ENCODE assay signal across 26 cellular contexts in the genomic region with DNA sequence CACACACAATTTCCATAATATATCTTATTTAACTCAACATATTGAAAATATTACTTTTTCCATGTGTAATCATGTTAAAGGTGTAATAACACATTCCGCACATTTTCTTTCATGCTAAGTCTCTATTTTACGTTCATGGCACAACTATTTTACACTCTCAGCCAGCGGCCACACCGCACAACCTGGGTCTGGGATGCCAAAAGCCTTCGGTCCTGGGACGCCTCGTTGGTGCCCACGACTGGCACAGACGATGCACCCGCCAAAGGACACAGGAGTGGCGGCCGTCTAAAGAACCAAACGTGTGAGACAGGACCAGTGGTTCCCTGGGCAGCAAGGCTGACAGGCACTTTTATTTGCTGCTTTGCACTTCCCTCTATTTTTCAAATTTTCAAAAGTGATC. TPM values are rescaled to one million over a fixed set of nuclear protein-coding genes. Genes with fewer than 3 reads are reported as not detected.
DNase-seq lines count a peak whose midpoint lies in the region; ATAC-seq, FAIRE-seq and TF ChIP-seq lines count a peak whose summit lies in the region.
"Had no signal": no experiment of that assay in that cellular context is flagged by ENCODE, and none has a peak within 500 bp of the region (broad histone marks: within the 10 kb centered on the region; RNA-seq: fewer than 3 reads in every experiment).

No MANE protein-coding gene starts in this region.

- no peak for TF ChIP-seq RAD21 in HepG2 (CRISPR knock-in tag; IDR thresholded peaks at IDR 0.05)

- H3K27ac ChIP-seq in HepG2 (ENCODE audit: extremely low read length, insufficient read depth, low read length) (no peak overlapping the region), right lobe of liver (peak overlapping the region in 1 of 3 donors; percentile 100), osteoblast (ENCODE audit: low read depth, low read length) (no peak overlapping the region)
- H3K27ac ChIP-seq: 22Rv1, BLaER1, GM23248, Peyer's patch, SJSA1 had no signal

- POLR2A ChIA-PET in activated CD4-positive, alpha-beta memory T cell treated with anti-CD3 and anti-CD28 coated beads for 36 hours (lab: Charles Lee): no interaction called here
- POLR2A ChIA-PET in activated CD4-positive, alpha-beta memory T cell treated with anti-CD3 and anti-CD28 coated beads, Interleukin-2, amount 10 ng/mL, durations not matched to agents 7 days and 5 days (lab: Charles Lee): no interaction called here
- POLR2A ChIA-PET in HepG2 (lab: Yijun Ruan, JAX): interaction anchor here (1.2 to 3.7 kb wide), 2 partner anchors 25 to 61 kb away, joined by 3 to 33 read pairs; a partner anchor contains a TSS

- no peak overlapping the region for H3K9ac ChIP-seq in HepG2 (ENCODE audit: insufficient read depth, low read depth, low read length)
- H3K9ac ChIP-seq: BLaER1, GM23248 had no signal

- H3K9me3 ChIP-seq in HepG2 (ENCODE audit: low read length) (no peaks in the 10 kb centered on the region), right lobe of liver (no peaks in the 10 kb centered on the region), osteoblast (ENCODE audit: low read depth, low read length) (no peaks in the 10 kb centered on the region)
- H3K9me3 ChIP-seq: BLaER1, Caco-2, HAP-1, Peyer's patch, SJSA1 had no signal

- peaks cover 11 to 31% of the 10 kb centered on the region in 2 experiments; a peak in 3 of 5 replicates for H3K36me3 ChIP-seq in HepG2 (replicated peaks in 1 of 2; ENCODE audit: control insufficient read depth in 1 of 2, insufficient read depth in 2 of 2, low read length in 2 of 2)
- peaks cover 0 to 11% (median 0%) of the 10 kb centered on the region in 4 donors for H3K36me3 ChIP-seq in right lobe of liver
- no peaks in the 10 kb centered on the region for H3K36me3 ChIP-seq in osteoblast (ENCODE audit: insufficient read depth, low read length)
- H3K36me3 ChIP-seq: BLaER1, HAP-1, Peyer's patch, SJSA1 had no signal

- H2AFZ ChIP-seq in HepG2 (ENCODE audit: low read length) (no peak overlapping the region), osteoblast (ENCODE audit: low read length) (no peak overlapping the region)
- H2AFZ ChIP-seq: GM23248 had no signal

- TF ChIP-seq EP300 in HepG2 (IDR thresholded peaks at IDR 0.05; ENCODE audit: low read depth in 2 of 2, low read length in 2 of 2) (no peak), HepG2 (CRISPR knock-in tag; IDR thresholded peaks at IDR 0.05; ENCODE audit: borderline replicate concordance) (no peak)

- BruUV-seq in HepG2 (replicated peaks; lab: Mats Ljungman, UMichigan): no TSS peak

- no peak overlapping the region for H3K4me3 Mint-ChIP-seq in activated CD4-positive, alpha-beta memory T cell treated with anti-CD3 and anti-CD28 coated beads for 36 hours
- H3K4me3 Mint-ChIP-seq in activated CD4-positive, alpha-beta memory T cell treated with anti-CD3 and anti-CD28 coated beads, Interleukin-2, amount 10 ng/mL, durations not matched to agents 7 days and 5 days: no peak overlapping the region
- H3K4me3 Mint-ChIP-seq: CD4-positive, alpha-beta T cell; IgD-negative memory B cell had no signal

- peaks cover 47% of the 10 kb centered on the region for H3K4me1 ChIP-seq in HepG2 (ENCODE audit: insufficient read depth, low read length)
- H3K4me1 ChIP-seq in right lobe of liver: peaks cover 0 to 9% (median 5%) of the 10 kb centered on the region in 4 donors
- H3K4me1 ChIP-seq in osteoblast (ENCODE audit: insufficient read depth, low read length): peaks cover 14% of the 10 kb centered on the region

- CTCF ChIA-PET in activated CD4-positive, alpha-beta memory T cell treated with anti-CD3 and anti-CD28 coated beads for 36 hours (lab: Charles Lee): no interaction called here
- CTCF ChIA-PET in activated CD4-positive, alpha-beta memory T cell treated with anti-CD3 and anti-CD28 coated beads, Interleukin-2, amount 10 ng/mL, durations not matched to agents 7 days and 5 days (lab: Charles Lee): no interaction called here
- CTCF ChIA-PET in HepG2 (lab: Yijun Ruan, JAX; ENCODE audit: low intra/inter-chr PET ratio, low total read pairs): no interaction called here

- H3K36me3 Mint-ChIP-seq in activated CD4-positive, alpha-beta memory T cell treated with anti-CD3 and anti-CD28 coated beads for 36 hours: peaks cover 3% of the 10 kb centered on the region
- H3K36me3 Mint-ChIP-seq in activated CD4-positive, alpha-beta memory T cell treated with anti-CD3 and anti-CD28 coated beads, Interleukin-2, amount 10 ng/mL, durations not matched to agents 7 days and 5 days (ENCODE audit: low read depth): no peaks in the 10 kb centered on the region
- H3K36me3 Mint-ChIP-seq: IgD-negative memory B cell had no signal

- H3K4me3 ChIP-seq in HepG2 (replicated peaks in 1 of 3; ENCODE audit: insufficient read depth in 1 of 3, low read depth in 2 of 3, low read length in 3 of 3) (no peak overlapping the region), right lobe of liver (no peak overlapping the region), osteoblast (ENCODE audit: insufficient read depth, low read length) (no peak overlapping the region)
- H3K4me3 ChIP-seq: BLaER1, GM12878, GM23248, HAP-1, Peyer's patch, SJSA1 had no signal

- peaks cover 2% of the 10 kb centered on the region for H3K27me3 Mint-ChIP-seq in activated CD4-positive, alpha-beta memory T cell treated with anti-CD3 and anti-CD28 coated beads for 36 hours
- peaks cover 14% of the 10 kb centered on the region for H3K27me3 Mint-ChIP-seq in activated CD4-positive, alpha-beta memory T cell treated with anti-CD3 and anti-CD28 coated beads, Interleukin-2, amount 10 ng/mL, durations not matched to agents 7 days and 5 days
- H3K27me3 Mint-ChIP-seq: CD4-positive, alpha-beta T cell had no signal

- intact Hi-C loops in activated CD4-positive, alpha-beta memory T cell treated with anti-CD3 and anti-CD28 coated beads for 36 hours (cut with micrococcal nuclease): no loop called here
- intact Hi-C loops in HepG2 (cut with micrococcal nuclease; ENCODE audit: unreplicated experiment) (loop anchor here (5.0 kb wide), 1 partner anchor 456 kb away; a partner anchor contains a TSS), right lobe of liver (cut with DNase I) (no loop called here)

- H4K20me1 ChIP-seq in HepG2 (ENCODE audit: insufficient read depth, low read length) (no peaks in the 10 kb centered on the region), osteoblast (ENCODE audit: insufficient read depth, low read length) (no peaks in the 10 kb centered on the region)
- H4K20me1 ChIP-seq: BLaER1 had no signal

- TF ChIP-seq POLR2A in HepG2 (IDR thresholded peaks at IDR 0.05; ENCODE audit: insufficient read depth in 1 of 2, low read depth in 2 of 2, low read length in 2 of 2): no peak
- no peak for TF ChIP-seq POLR2A in right lobe of liver (IDR thresholded peaks at IDR 0.05)

- DNase-seq in activated CD4-positive, alpha-beta memory T cell treated with anti-CD3 and anti-CD28 coated beads for 36 hours: peak; percentile 1
- DNase-seq in activated CD4-positive, alpha-beta memory T cell treated with anti-CD3 and anti-CD28 coated beads, Interleukin-2, amount 10 ng/mL, durations not matched to agents 7 days and 5 days: no peak
- DNase-seq in HepG2 (ENCODE audit: low spot score) (no peak), right lobe of liver (no peak), osteoblast (ENCODE audit: insufficient read length, low spot score, missing footprints) (peak; percentile 23), HuH-7 (ENCODE audit: low spot score) (no peak), GM19238 (ENCODE audit: insufficient read length, low spot score) (no peak)
- no peak for DNase-seq in activated CD4-positive, alpha-beta T cell treated with anti-CD3 and anti-CD28 coated beads for 48 hours
- DNase-seq: ACHN; Caco-2; CD4-positive, alpha-beta T cell; DND-41; GM23248; NCI-H1105 treated with DMSO at 0.1 percent for 48 hours; NCI-H2029 treated with DMSO at 0.1 percent for 48 hours; NCI-H345; NCI-H524; NCI-H774; Peyer's patch had no signal

- peaks cover 31% of the 10 kb centered on the region for H3K79me2 ChIP-seq in HepG2 (ENCODE audit: insufficient read depth, low read length)
- H3K79me2 ChIP-seq in osteoblast (ENCODE audit: insufficient read depth, low read length): no peaks in the 10 kb centered on the region

- in situ Hi-C loops in HepG2 (cut with HindIII; ENCODE audit: extremely low pct_ligation_motif_present, low pct_unique_long_range_greater_than_20kb): no loop called here

- no peak overlapping the region for H3K4me2 ChIP-seq in HepG2 (ENCODE audit: low read depth, low read length)
- H3K4me2 ChIP-seq in osteoblast (ENCODE audit: insufficient read depth, low read length): no peak overlapping the region
- H3K4me2 ChIP-seq: BLaER1 had no signal

- WGBS in HepG2 (ENCODE audit: low lambda C conversion rate): over 99% methylated on average over 13 of the region's 13 CpGs
- WGBS in right lobe of liver (ENCODE audit: insufficient coverage, low coverage, low lambda C conversion rate, missing lambda C conversion rate): 89% methylated on average over 13 of the region's 13 CpGs

- FAIRE-seq in HepG2 (lab: Jason Lieb, UNC): no peak
- FAIRE-seq: GM12878, HTR-8/SVneo had no signal

- peaks cover 8% of the 10 kb centered on the region for H3K9me3 Mint-ChIP-seq in activated CD4-positive, alpha-beta memory T cell treated with anti-CD3 and anti-CD28 coated beads for 36 hours
- H3K9me3 Mint-ChIP-seq in activated CD4-positive, alpha-beta memory T cell treated with anti-CD3 and anti-CD28 coated beads, Interleukin-2, amount 10 ng/mL, durations not matched to agents 7 days and 5 days: peaks cover 4% of the 10 kb centered on the region
- H3K9me3 Mint-ChIP-seq: CD4-positive, alpha-beta T cell had no signal

- H3K27me3 ChIP-seq in HepG2 (ENCODE audit: control insufficient read depth in 1 of 2, insufficient read depth in 2 of 2, low read length in 2 of 2) (no peaks in the 10 kb centered on the region), right lobe of liver (no peaks in the 10 kb centered on the region), osteoblast (ENCODE audit: insufficient read depth, low read length) (peaks cover 3% of the 10 kb centered on the region)
- H3K27me3 ChIP-seq: Peyer's patch, SJSA1 had no signal

- peaks cover 19% of the 10 kb centered on the region for H3K4me1 Mint-ChIP-seq in activated CD4-positive, alpha-beta memory T cell treated with anti-CD3 and anti-CD28 coated beads for 36 hours (ENCODE audit: low read depth)
- H3K4me1 Mint-ChIP-seq in activated CD4-positive, alpha-beta memory T cell treated with anti-CD3 and anti-CD28 coated beads, Interleukin-2, amount 10 ng/mL, durations not matched to agents 7 days and 5 days: peaks cover 15% of the 10 kb centered on the region

- no peak for ATAC-seq in HepG2
- no peak for ATAC-seq in right lobe of liver
- ATAC-seq: GM12878 had no signal

- TF ChIP-seq CTCF in HepG2 (CRISPR knock-in tag; IDR thresholded peaks at IDR 0.05) (no peak), right lobe of liver (IDR thresholded peaks at IDR 0.05) (no peak), osteoblast (IDR thresholded peaks at IDR 0.05; ENCODE audit: extremely low read depth, low read depth, low read length) (no peak)

- H3K27ac Mint-ChIP-seq in activated CD4-positive, alpha-beta memory T cell treated with anti-CD3 and anti-CD28 coated beads for 36 hours: no peak overlapping the region
- no peak overlapping the region for H3K27ac Mint-ChIP-seq in activated CD4-positive, alpha-beta memory T cell treated with anti-CD3 and anti-CD28 coated beads, Interleukin-2, amount 10 ng/mL, durations not matched to agents 7 days and 5 days
- H3K27ac Mint-ChIP-seq: CD4-positive, alpha-beta T cell; IgD-negative memory B cell had no signal

RNA-seq across cellular contexts. Expression of a gene that starts 10.0 kb away (rescaled TPM):
- total RNA-seq in activated CD4-positive, alpha-beta memory T cell treated with anti-CD3 and anti-CD28 coated beads for 36 hours: not detected
- not detected for total RNA-seq in activated CD4-positive, alpha-beta memory T cell treated with anti-CD3 and anti-CD28 coated beads, Interleukin-2, amount 10 ng/mL, durations not matched to agents 7 days and 5 days
- total RNA-seq in HepG2 (2016; rRNA removed; fragmentation: Illumina TruSeq; extraction: Trizol): 2.1 and 5.6 TPM in 2 replicates
- total RNA-seq in HepG2 (2016; cell fraction: cytosol; rRNA removed; fragmentation: Illumina TruSeq; extraction: Trizol; ENCODE audit: low read depth): 0.20 and 0.35 TPM in 2 replicates
- total RNA-seq in HepG2 (2016; cell fraction: insoluble cytoplasmic fraction; rRNA removed; fragmentation: Illumina TruSeq; extraction: Trizol): 1.9 and 5.3 TPM in 2 replicates
- total RNA-seq in HepG2 (2016; cell fraction: membrane; rRNA removed; fragmentation: Illumina TruSeq; extraction: Trizol): 0.62 and 0.93 TPM in 2 replicates
- 3.0 and 4.0 TPM in 2 replicates for total RNA-seq in HepG2 (2016; cell fraction: nucleus; rRNA removed; fragmentation: Illumina TruSeq; extraction: Trizol)
- polyA plus RNA-seq in HepG2 (2011; rRNA removed): 22.5 and 26.1 TPM in 2 replicates
- 14.4 and 16.0 TPM in 2 replicates for polyA plus RNA-seq in HepG2 (2011; cell fraction: cytosol; rRNA removed)
- polyA plus RNA-seq in HepG2 (2011; cell fraction: nucleus; rRNA removed): 45.5 and 49.7 TPM in 2 replicates
- polyA plus RNA-seq in HepG2 (2012): 12.7 and 14.1 TPM in 2 replicates
- polyA plus RNA-seq in HepG2 (2016; cell fraction: cytosol; fragmentation: Illumina TruSeq; extraction: Trizol; ENCODE audit: low read depth): 0.23 and 0.67 TPM in 2 replicates
- polyA plus RNA-seq in HepG2 (2016; cell fraction: insoluble cytoplasmic fraction; fragmentation: Illumina TruSeq; extraction: Trizol; ENCODE audit: low read depth): 1.6 and 2.1 TPM in 2 replicates
- 0.70 and 0.93 TPM in 2 replicates for polyA plus RNA-seq in HepG2 (2016; cell fraction: membrane; fragmentation: Illumina TruSeq; extraction: Trizol; ENCODE audit: low read depth)
- polyA plus RNA-seq in HepG2 (2016; cell fraction: nucleus; fragmentation: Illumina TruSeq; extraction: Trizol; ENCODE audit: insufficient read depth, low read depth): 10.7 and 11.6 TPM in 2 replicates
- polyA minus RNA-seq in HepG2 (2011; rRNA and poly(A)+ RNA removed; ENCODE audit: low replicate concordance): 5.4 TPM in 1 of 2 replicates, not detected in the other
- polyA minus RNA-seq in HepG2 (2011; cell fraction: cytosol; rRNA and poly(A)+ RNA removed): 4.9 and 8.4 TPM in 2 replicates
- polyA minus RNA-seq in HepG2 (2011; cell fraction: nucleus; rRNA and poly(A)+ RNA removed): 3.1 and 4.4 TPM in 2 replicates
- 10 to 100 TPM; 11.2 to 71.2 (median 56.9) TPM for total RNA-seq in right lobe of liver
- not detected in 2 replicates for total RNA-seq in osteoblast
- total RNA-seq: Caco-2; CD4-positive, alpha-beta T cell; GM12878; GM23248; SJSA1 had no signal
- polyA plus RNA-seq: GM23248, IgD-negative memory B cell had no signal

RNA-seq across cellular contexts. Expression of a gene that starts 25.8 kb away (rescaled TPM):
- not detected for total RNA-seq in activated CD4-positive, alpha-beta memory T cell treated with anti-CD3 and anti-CD28 coated beads for 36 hours
- total RNA-seq in activated CD4-positive, alpha-beta memory T cell treated with anti-CD3 and anti-CD28 coated beads, Interleukin-2, amount 10 ng/mL, durations not matched to agents 7 days and 5 days: not detected
- total RNA-seq in HepG2 (2016; rRNA removed; fragmentation: Illumina TruSeq; extraction: Trizol) (19.9 and 58.4 TPM in 2 replicates), right lobe of liver (100 to 1,000 TPM; 108 to 157 (median 132) TPM), osteoblast (0.29 TPM in 1 of 2 replicates, not detected in the other)
- 11.2 and 12.3 TPM in 2 replicates for total RNA-seq in HepG2 (2016; cell fraction: cytosol; rRNA removed; fragmentation: Illumina TruSeq; extraction: Trizol; ENCODE audit: low read depth)
- total RNA-seq in HepG2 (2016; cell fraction: insoluble cytoplasmic fraction; rRNA removed; fragmentation: Illumina TruSeq; extraction: Trizol): 18.9 and 61.6 TPM in 2 replicates
- 12.7 and 13.1 TPM in 2 replicates for total RNA-seq in HepG2 (2016; cell fraction: membrane; rRNA removed; fragmentation: Illumina TruSeq; extraction: Trizol)
- 43.8 and 53.5 TPM in 2 replicates for total RNA-seq in HepG2 (2016; cell fraction: nucleus; rRNA removed; fragmentation: Illumina TruSeq; extraction: Trizol)
- 237 and 317 TPM in 2 replicates for polyA plus RNA-seq in HepG2 (2011; rRNA removed)
- 277 and 280 TPM in 2 replicates for polyA plus RNA-seq in HepG2 (2011; cell fraction: cytosol; rRNA removed)
- polyA plus RNA-seq in HepG2 (2011; cell fraction: nucleus; rRNA removed): 231 and 240 TPM in 2 replicates
- polyA plus RNA-seq in HepG2 (2012): 150 and 219 TPM in 2 replicates
- polyA plus RNA-seq in HepG2 (2016; cell fraction: cytosol; fragmentation: Illumina TruSeq; extraction: Trizol; ENCODE audit: low read depth): 11.6 and 13.0 TPM in 2 replicates
- polyA plus RNA-seq in HepG2 (2016; cell fraction: insoluble cytoplasmic fraction; fragmentation: Illumina TruSeq; extraction: Trizol; ENCODE audit: low read depth): 18.4 and 19.4 TPM in 2 replicates
- 10.3 and 10.6 TPM in 2 replicates for polyA plus RNA-seq in HepG2 (2016; cell fraction: membrane; fragmentation: Illumina TruSeq; extraction: Trizol; ENCODE audit: low read depth)
- polyA plus RNA-seq in HepG2 (2016; cell fraction: nucleus; fragmentation: Illumina TruSeq; extraction: Trizol; ENCODE audit: insufficient read depth, low read depth): 82.4 and 83.6 TPM in 2 replicates
- polyA minus RNA-seq in HepG2 (2011; rRNA and poly(A)+ RNA removed; ENCODE audit: low replicate concordance): 117 TPM in 1 of 2 replicates, not detected in the other
- 61.5 and 79.5 TPM in 2 replicates for polyA minus RNA-seq in HepG2 (2011; cell fraction: cytosol; rRNA and poly(A)+ RNA removed)
- polyA minus RNA-seq in HepG2 (2011; cell fraction: nucleus; rRNA and poly(A)+ RNA removed): 44.3 and 53.6 TPM in 2 replicates
- total RNA-seq: CD4-positive, alpha-beta T cell; GM12878 had no signal
- polyA plus RNA-seq: GM12878, IgD-negative memory B cell had no signal

RNA-seq across cellular contexts. Expression of a gene that starts 42.8 kb away (rescaled TPM):
- total RNA-seq in activated CD4-positive, alpha-beta memory T cell treated with anti-CD3 and anti-CD28 coated beads for 36 hours: under 1 TPM; 0.29 to 0.56 TPM
- not detected for total RNA-seq in activated CD4-positive, alpha-beta memory T cell treated with anti-CD3 and anti-CD28 coated beads, Interleukin-2, amount 10 ng/mL, durations not matched to agents 7 days and 5 days
- total RNA-seq in HepG2 (2016; rRNA removed; fragmentation: Illumina TruSeq; extraction: Trizol) (7.2 and 12.6 TPM in 2 replicates), right lobe of liver (100 to 1,000 TPM in 2 of 6 experiments, 10 to 100 TPM in 4; 42.9 to 147 (median 84.2) TPM), osteoblast (under 0.01 TPM in 1 of 2 replicates, not detected in the other)
- total RNA-seq in HepG2 (2016; cell fraction: cytosol; rRNA removed; fragmentation: Illumina TruSeq; extraction: Trizol; ENCODE audit: low read depth): 0.61 and 0.71 TPM in 2 replicates
- total RNA-seq in HepG2 (2016; cell fraction: insoluble cytoplasmic fraction; rRNA removed; fragmentation: Illumina TruSeq; extraction: Trizol): 6.7 and 12.9 TPM in 2 replicates
- total RNA-seq in HepG2 (2016; cell fraction: membrane; rRNA removed; fragmentation: Illumina TruSeq; extraction: Trizol): 1.9 and 2.2 TPM in 2 replicates
- total RNA-seq in HepG2 (2016; cell fraction: nucleus; rRNA removed; fragmentation: Illumina TruSeq; extraction: Trizol): 10.3 and 10.6 TPM in 2 replicates
- 26.5 and 39.9 TPM in 2 replicates for polyA plus RNA-seq in HepG2 (2011; rRNA removed)
- polyA plus RNA-seq in HepG2 (2011; cell fraction: cytosol; rRNA removed): 21.7 and 26.2 TPM in 2 replicates
- polyA plus RNA-seq in HepG2 (2011; cell fraction: nucleus; rRNA removed): 105 and 121 TPM in 2 replicates
- polyA plus RNA-seq in HepG2 (2012): 45.9 and 52.4 TPM in 2 replicates
- 0.51 and 0.52 TPM in 2 replicates for polyA plus RNA-seq in HepG2 (2016; cell fraction: cytosol; fragmentation: Illumina TruSeq; extraction: Trizol; ENCODE audit: low read depth)
- 7.0 and 7.3 TPM in 2 replicates for polyA plus RNA-seq in HepG2 (2016; cell fraction: insoluble cytoplasmic fraction; fragmentation: Illumina TruSeq; extraction: Trizol; ENCODE audit: low read depth)
- polyA plus RNA-seq in HepG2 (2016; cell fraction: membrane; fragmentation: Illumina TruSeq; extraction: Trizol; ENCODE audit: low read depth): 1.1 and 1.6 TPM in 2 replicates
- 23.6 and 26.7 TPM in 2 replicates for polyA plus RNA-seq in HepG2 (2016; cell fraction: nucleus; fragmentation: Illumina TruSeq; extraction: Trizol; ENCODE audit: insufficient read depth, low read depth)
- polyA minus RNA-seq in HepG2 (2011; rRNA and poly(A)+ RNA removed; ENCODE audit: low replicate concordance): 43.0 TPM in 1 of 2 replicates, not detected in the other
- polyA minus RNA-seq in HepG2 (2011; cell fraction: cytosol; rRNA and poly(A)+ RNA removed): 8.7 and 12.9 TPM in 2 replicates
- polyA minus RNA-seq in HepG2 (2011; cell fraction: nucleus; rRNA and poly(A)+ RNA removed): 14.7 and 15.7 TPM in 2 replicates
- total RNA-seq: CD4-positive, alpha-beta T cell; GM12878; GM23248; SJSA1 had no signal
- polyA plus RNA-seq: GM12878, GM23248, IgD-negative memory B cell had no signal

Comparison
In these comparisons a context has a peak if more than half of its experiments do, and no peak if none do; other contexts are left out.
1. DNase-seq: peak in activated CD4-positive, alpha-beta memory T cell treated with anti-CD3 and anti-CD28 coated beads for 36 hours (single experiment) and osteoblast (single experiment); none in activated CD4-positive, alpha-beta memory T cell treated with anti-CD3 and anti-CD28 coated beads, Interleukin-2, amount 10 ng/mL, durations not matched to agents 7 days and 5 days (single experiment), HepG2 (single experiment), right lobe of liver (0 of 3), HuH-7 (single experiment), activated CD4-positive, alpha-beta T cell treated with anti-CD3 and anti-CD28 coated beads for 48 hours (single experiment) and GM19238 (single experiment).